ENCODE assay signal across 17 cellular contexts in the genomic region with DNA sequence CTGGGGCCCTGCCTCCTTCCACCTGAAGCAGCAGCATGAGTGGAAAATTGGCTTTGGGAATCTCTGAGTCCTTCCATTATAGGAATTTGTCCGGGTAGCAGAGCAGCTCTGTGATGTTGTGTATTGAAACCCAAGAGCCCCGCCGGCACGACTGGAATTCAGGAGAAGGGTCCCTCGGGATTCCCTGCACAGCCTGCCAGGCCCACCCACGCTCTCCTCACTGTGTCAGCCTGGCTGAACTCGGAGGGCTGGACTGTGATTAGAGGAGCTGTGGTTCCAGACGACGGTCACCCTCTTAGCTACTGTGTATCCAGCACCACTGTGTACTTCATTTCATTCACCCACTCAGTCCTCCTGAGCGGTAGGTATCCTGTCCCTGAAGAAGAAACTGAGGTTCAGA. TPM values are rescaled to one million over a fixed set of nuclear protein-coding genes. Genes with fewer than 3 reads are reported as not detected.
DNase-seq lines count a peak whose midpoint lies in the region; ATAC-seq, FAIRE-seq and TF ChIP-seq lines count a peak whose summit lies in the region.
"Had no signal": no experiment of that assay in that cellular context is flagged by ENCODE, and none has a peak within 500 bp of the region (broad histone marks: within the 10 kb centered on the region; RNA-seq: fewer than 3 reads in every experiment).

No MANE protein-coding gene starts in this region.

- no peak overlapping the region for H3K27ac ChIP-seq in SJSA1
- H3K27ac ChIP-seq: A549 had no signal

- H3K4me3 ChIP-seq in AG10803 (ENCODE audit: low read length), result no peak overlapping the region
- no peak overlapping the region for H3K4me3 ChIP-seq in SJSA1
- no peak overlapping the region for H3K4me3 ChIP-seq in fibroblast of the aortic adventitia (ENCODE audit: low read depth, low read length)
- H3K4me3 ChIP-seq: A549 had no signal

- peaks cover 7% of the 10 kb centered on the region; the same call in 1 of the 2 replicates for H3K9me3 ChIP-seq in SJSA1 (replicated peaks)

- peak; percentile 76 for ATAC-seq in sciatic nerve
- ATAC-seq: A549, PC-3 had no signal

- no peaks in the 10 kb centered on the region for H3K27me3 ChIP-seq in SJSA1 (replicated peaks)

- TF ChIP-seq CTCF in AG10803 (conservative IDR thresholded peaks at IDR 0.05; ENCODE audit: low read length) (no peak), fibroblast of the aortic adventitia (IDR thresholded peaks at IDR 0.05; ENCODE audit: insufficient read depth, low read length) (no peak)

- no peaks in the 10 kb centered on the region for H3K36me3 ChIP-seq in SJSA1

- H3K4me1 ChIP-seq in SJSA1 (replicated peaks), result peaks cover 15% of the 10 kb centered on the region
- H3K4me1 ChIP-seq: A549 had no signal

- peak; percentile 20 for DNase-seq in AG10803 (ENCODE audit: low read depth)
- peak; percentile 35 to 66 for DNase-seq in SJSA1 (ENCODE audit: low read depth in 1 of 2, low spot score in 2 of 2)
- peak; percentile 29 for DNase-seq in fibroblast of the aortic adventitia (ENCODE audit: low read depth)
- DNase-seq in sciatic nerve (ENCODE audit: low spot score), result peak; percentile 61
- no peak for DNase-seq in NCI-H1105 (lab: John Stamatoyannopoulos, UW)
- no peak for DNase-seq in H54 (ENCODE audit: insufficient read length, low spot score)
- no peak for DNase-seq in A172 (ENCODE audit: low spot score)
- DNase-seq in effector CD4-positive, alpha-beta T cell, result no peak
- DNase-seq: DMS79, GDM1, GOT3, KG1, NCI-H1048, NCI-H1694 treated with DMSO at 0.1 percent for 48 hours, PC-3, Right ventricle myocardium superior had no signal

- no peak for FAIRE-seq in H54 (lab: Jason Lieb, UNC)
- FAIRE-seq: A549 had no signal

- no peak for TF ChIP-seq POLR2A in H54 (IDR thresholded peaks at IDR 0.05; ENCODE audit: low read depth, low read length)

- intact Hi-C loops in sciatic nerve (cut with DNase I), result no loop called here

RNA-seq across cellular contexts. Expression of gene TSPAN18, which starts 18.7 kb away (rescaled TPM):
- 1.9 TPM in 1 of 2 replicates, not detected in the other for total RNA-seq in SJSA1 (2014; rRNA removed; shearing (Covaris generic))
- total RNA-seq in fibroblast of the aortic adventitia (ENCODE audit: low replicate concordance) (under 0.01 and 0.49 TPM in 2 replicates), sciatic nerve (45.5 TPM)
- not detected in 2 replicates for total RNA-seq in A172 (2014; rRNA removed; shearing (Covaris generic))
- total RNA-seq: PC-3 had no signal

Comparison
In these comparisons a context has a peak if more than half of its experiments do, and no peak if none do; other contexts are left out.
1. DNase-seq: peak in AG10803 (single experiment), SJSA1 (2 of 2), fibroblast of the aortic adventitia (single experiment) and sciatic nerve (single experiment); none in NCI-H1105 (single experiment), H54 (single experiment), A172 (single experiment) and effector CD4-positive, alpha-beta T cell (single experiment).
2. RNA of gene TSPAN18, which starts 18.7 kb away (total RNA-seq): 45.5 TPM in sciatic nerve (single experiment); 1.9 TPM in SJSA1, under 0.01 to 0.49 TPM in fibroblast of the aortic adventitia and not detected in A172; every median in the first group is over 10 times any median in the second.